In genomic region chr14:79580414-79580813, GRCh38 we compare ENCODE assay signal across 16 cellular contexts.
DNase-seq lines count a peak whose midpoint lies in the region; FAIRE-seq and TF ChIP-seq lines count a peak whose summit lies in the region.
"Had no signal": no experiment of that assay in that cellular context is flagged by ENCODE, and none has a peak within 500 bp of the region (broad histone marks: within the 10 kb centered on the region; RNA-seq: fewer than 3 reads in every experiment).

No MANE protein-coding gene starts in this region.

- 43% methylated on average over 2 of the region's 2 CpGs for WGBS in mesenchymal stem cell

- no peak overlapping the region for H4K8ac ChIP-seq in mesenchymal stem cell (ENCODE audit: low read length)

- H2AK5ac ChIP-seq in mesenchymal stem cell (ENCODE audit: low read length, severe bottlenecking), result no peak overlapping the region

- H4K20me1 ChIP-seq in astrocyte (ENCODE audit: insufficient read depth, low read length), result no peaks in the 10 kb centered on the region

- no peak overlapping the region for H3K14ac ChIP-seq in mesenchymal stem cell (ENCODE audit: low read length in 2 of 2)

- H2BK15ac ChIP-seq in mesenchymal stem cell (ENCODE audit: low read depth, poor library complexity, severe bottlenecking), result no peak overlapping the region

- H3K4me1 ChIP-seq in astrocyte (ENCODE audit: insufficient read depth, low read length) (peaks cover 56% of the 10 kb centered on the region), mesenchymal stem cell (ENCODE audit: control insufficient read depth, insufficient read depth, low read depth, low read length) (peaks cover 12% of the 10 kb centered on the region)

- H3K4me1 Mint-ChIP-seq in astrocyte (ENCODE audit: low read depth, unreplicated experiment), result peaks cover 52% of the 10 kb centered on the region
- H3K4me1 Mint-ChIP-seq: CD14-positive monocyte had no signal

- no peak for TF ChIP-seq CTCF in astrocyte (IDR thresholded peaks at IDR 0.05; ENCODE audit: insufficient read depth, low read depth, low read length)

- H3K27ac ChIP-seq in astrocyte (ENCODE audit: low read depth, low read length) (no peak overlapping the region), mesenchymal stem cell (ENCODE audit: low read length, poor library complexity, severe bottlenecking) (peak overlapping the region; percentile 83)
- H3K27ac ChIP-seq: GM23248 had no signal

- no peaks in the 10 kb centered on the region for H3K9me3 Mint-ChIP-seq in astrocyte (ENCODE audit: unreplicated experiment)
- H3K9me3 Mint-ChIP-seq: CD8-positive, alpha-beta T cell had no signal

- no peak overlapping the region for H2BK5ac ChIP-seq in mesenchymal stem cell (ENCODE audit: low read depth, low read length, poor library complexity, severe bottlenecking)

- no peak overlapping the region for H3K4me3 Mint-ChIP-seq in astrocyte (ENCODE audit: unreplicated experiment)
- H3K4me3 Mint-ChIP-seq: CD8-positive, alpha-beta T cell had no signal

- H2BK12ac ChIP-seq in mesenchymal stem cell (ENCODE audit: low read length in 2 of 2), result no peak overlapping the region

- no peaks in the 10 kb centered on the region for H3K36me3 Mint-ChIP-seq in astrocyte (ENCODE audit: low read depth, unreplicated experiment)
- H3K36me3 Mint-ChIP-seq: CD14-positive monocyte; CD8-positive, alpha-beta T cell had no signal

- H3K36me3 ChIP-seq in astrocyte (ENCODE audit: insufficient read depth, low read length) (no peaks in the 10 kb centered on the region), mesenchymal stem cell (ENCODE audit: control insufficient read depth in 1 of 2, insufficient read depth in 2 of 2, low read depth in 1 of 2, low read length in 2 of 2) (no peaks in the 10 kb centered on the region)

- H3K27me3 ChIP-seq in astrocyte (ENCODE audit: insufficient read depth, low read length), result no peaks in the 10 kb centered on the region
- no peaks in the 10 kb centered on the region for H3K27me3 ChIP-seq in mesenchymal stem cell (ENCODE audit: control insufficient read depth in 1 of 2, insufficient read depth in 1 of 2, low read length in 2 of 2)

- H3K27ac Mint-ChIP-seq in astrocyte (ENCODE audit: unreplicated experiment), result peak overlapping the region; percentile 99
- H3K27ac Mint-ChIP-seq: CD14-positive monocyte; CD8-positive, alpha-beta T cell had no signal

- no peak for DNase-seq in astrocyte (ENCODE audit: low read depth)
- no peak for DNase-seq in mesenchymal stem cell
- peak; percentile 33 for DNase-seq in renal cortical epithelial cell (ENCODE audit: low read depth)
- no peak for DNase-seq in Ammon's horn (ENCODE audit: low spot score)
- no peak for DNase-seq in cerebellum (ENCODE audit: low spot score)
- DNase-seq in OCI-M2 (lab: John Stamatoyannopoulos, UW; ENCODE audit: unreplicated experiment), result no peak
- DNase-seq: CD8-positive, alpha-beta T cell; COR-L47; DND-41; GM23248 had no signal

- H3K18ac ChIP-seq in mesenchymal stem cell (ENCODE audit: low read depth in 1 of 2, low read length in 2 of 2), result no peak overlapping the region

- H3K9me3 ChIP-seq in astrocyte (ENCODE audit: insufficient read depth, low read depth, low read length) (no peaks in the 10 kb centered on the region), mesenchymal stem cell (ENCODE audit: control insufficient read depth, low read length) (no peaks in the 10 kb centered on the region)
- H3K9me3 ChIP-seq: A549 had no signal

- H3K79me1 ChIP-seq in mesenchymal stem cell (replicated peaks; ENCODE audit: low read length, poor library complexity, severe bottlenecking), result no peaks in the 10 kb centered on the region

- H2AFZ ChIP-seq in astrocyte (ENCODE audit: low read depth, low read length) (no peak overlapping the region), mesenchymal stem cell (ENCODE audit: low read depth, low read length) (no peak overlapping the region)
- H2AFZ ChIP-seq: GM23248 had no signal

- H3K4me2 ChIP-seq in astrocyte (ENCODE audit: low read length) (no peak overlapping the region), mesenchymal stem cell (ENCODE audit: low read length, poor library complexity, severe bottlenecking) (no peak overlapping the region)
- H3K4me2 ChIP-seq: A549 had no signal

- H2BK120ac ChIP-seq in mesenchymal stem cell (ENCODE audit: low read depth, low read length), result no peak overlapping the region

- H4K91ac ChIP-seq in mesenchymal stem cell (ENCODE audit: low read length), result no peak overlapping the region

- no peak overlapping the region for H3K9ac ChIP-seq in astrocyte (ENCODE audit: low read length)
- no peak overlapping the region for H3K9ac ChIP-seq in mesenchymal stem cell (ENCODE audit: low read length)
- H3K9ac ChIP-seq: GM23248 had no signal

- H3K23ac ChIP-seq in mesenchymal stem cell (ENCODE audit: low read length in 2 of 2), result no peak overlapping the region

- H3K4me3 ChIP-seq in astrocyte (ENCODE audit: insufficient read depth, low read depth, low read length), result no peak overlapping the region
- no peak overlapping the region for H3K4me3 ChIP-seq in mesenchymal stem cell (ENCODE audit: insufficient read depth in 1 of 2, low read depth in 1 of 2, low read length in 2 of 2)
- H3K4me3 ChIP-seq: A549, GM23248 had no signal

- H3K27me3 Mint-ChIP-seq in astrocyte (ENCODE audit: low read depth, unreplicated experiment), result no peaks in the 10 kb centered on the region

- H3K79me2 ChIP-seq in astrocyte (ENCODE audit: insufficient read depth, low read length), result no peaks in the 10 kb centered on the region

- no peak for FAIRE-seq in astrocyte (lab: Jason Lieb, UNC)
- FAIRE-seq: A549, D721Med, H54, HepG2, HTR-8/SVneo had no signal

- H3K4ac ChIP-seq in mesenchymal stem cell (ENCODE audit: low read depth in 1 of 2, low read length in 2 of 2), result no peak overlapping the region
